ENCODE assay signal across 35 cellular contexts in the genomic region with DNA sequence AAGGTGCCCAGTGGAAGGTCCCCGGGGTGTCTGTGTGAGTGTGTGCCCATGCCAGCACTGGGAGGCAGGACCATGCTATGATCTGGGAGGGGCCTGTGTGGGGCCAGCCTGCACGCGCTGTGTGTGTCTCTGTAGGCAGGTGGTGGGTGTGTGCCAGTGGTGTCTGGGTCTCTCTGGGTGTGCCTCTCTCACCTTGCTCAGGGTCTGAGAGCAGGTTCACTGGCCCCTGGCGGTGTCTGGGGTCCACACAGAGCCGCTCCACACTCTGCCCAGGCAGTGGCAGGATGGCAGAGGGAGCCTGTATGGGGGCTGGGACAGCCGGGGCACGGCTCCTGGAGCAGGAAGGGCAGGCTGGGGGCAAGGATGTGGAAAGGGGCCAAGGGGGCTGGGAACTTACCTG. TPM values are rescaled to one million over a fixed set of nuclear protein-coding genes. Genes with fewer than 3 reads are reported as not detected.
"Had no signal": no experiment of that assay in that cellular context is flagged by ENCODE, and none has a peak within 500 bp of the region (broad histone marks: within the 10 kb centered on the region; RNA-seq: fewer than 3 reads in every experiment).

No MANE protein-coding gene starts in this region.

- H3K27me3 Mint-ChIP-seq: central memory CD8-positive, alpha-beta T cell; naive thymus-derived CD8-positive, alpha-beta T cell; progenitor cell of endocrine pancreas; stimulated activated naive B cell treated with anti-CD40 and anti-IgM and Interleukin-4, amounts not matched to agents 10 μg/mL and 1 μg/mL and 100 μg/mL, for 72 hours; type B pancreatic cell had no signal

- ATAC-seq: foreskin keratinocyte; left cardiac atrium; lower lobe of right lung; naive thymus-derived CD8-positive, alpha-beta T cell; sciatic nerve; stimulated activated naive B cell treated with anti-CD40 and anti-IgM and Interleukin-4, amounts not matched to agents 10 μg/mL and 1 μg/mL and 100 μg/mL, for 72 hours had no signal

- H3K9me3 ChIP-seq: esophagus muscularis mucosa, heart right ventricle, left ventricle myocardium inferior, lower lobe of right lung, neutrophil, stomach, tibial artery had no signal

- H3K4me3 ChIP-seq: esophagus muscularis mucosa, heart right ventricle, left ventricle myocardium inferior, lower lobe of right lung, smooth muscle cell, stomach, tibial artery had no signal

- H3K4me1 Mint-ChIP-seq: central memory CD8-positive, alpha-beta T cell; naive thymus-derived CD8-positive, alpha-beta T cell; stimulated activated naive B cell treated with anti-CD40 and anti-IgM and Interleukin-4, amounts not matched to agents 10 μg/mL and 1 μg/mL and 100 μg/mL, for 72 hours had no signal

- H3K4me1 ChIP-seq: esophagus muscularis mucosa, foreskin keratinocyte, heart right ventricle, left ventricle myocardium inferior, lower lobe of right lung, parathyroid adenoma, stomach, tibial artery had no signal

- H3K9ac ChIP-seq: parathyroid adenoma had no signal

- H3K27me3 ChIP-seq: esophagus muscularis mucosa, heart right ventricle, neutrophil, stomach, tibial artery had no signal

- H3K9me3 Mint-ChIP-seq: central memory CD8-positive, alpha-beta T cell; endodermal cell; naive thymus-derived CD8-positive, alpha-beta T cell; nephron progenitor cell; stimulated activated naive B cell treated with anti-CD40 and anti-IgM and Interleukin-4, amounts not matched to agents 10 μg/mL and 1 μg/mL and 100 μg/mL, for 72 hours; type B pancreatic cell had no signal

- H3K36me3 Mint-ChIP-seq: naive thymus-derived CD8-positive, alpha-beta T cell; type B pancreatic cell had no signal

- DNase-seq: cortex of kidney; effector CD4-positive, alpha-beta T cell; endodermal cell; foreskin keratinocyte; glutamatergic neuron; heart right ventricle; hippocampal formation; left cardiac atrium; left ventricle myocardium inferior; lower lobe of right lung; naive thymus-derived CD8-positive, alpha-beta T cell; nephron progenitor cell; stimulated activated CD4-positive, alpha-beta T cell treated with anti-CD3 and anti-CD28 coated beads, Interleukin-12 subunit alpha, Interleukin-12 subunit beta, amount 100 ng/mL, for 4 hours; stimulated activated CD4-positive, alpha-beta T cell treated with anti-CD3 and anti-CD28 coated beads, Interleukin-2, amount 100 ng/mL, for 24 hours; stimulated activated CD4-positive, alpha-beta T cell treated with anti-CD3 and anti-CD28 coated beads, Interleukin-4, amount 100 ng/mL, for 24 hours; stimulated activated naive B cell treated with anti-CD40 and anti-IgM and Interleukin-4, amounts not matched to agents 10 μg/mL and 1 μg/mL and 100 μg/mL, for 72 hours; stomach; tibial artery had no signal

- H3K27ac Mint-ChIP-seq: endodermal cell; progenitor cell of endocrine pancreas; stimulated activated naive B cell treated with anti-CD40 and anti-IgM and Interleukin-4, amounts not matched to agents 10 μg/mL and 1 μg/mL and 100 μg/mL, for 72 hours; type B pancreatic cell had no signal

- H3K27ac ChIP-seq: epithelial cell of prostate, esophagus muscularis mucosa, foreskin keratinocyte, heart right ventricle, left ventricle myocardium inferior, lower lobe of right lung, neutrophil, parathyroid adenoma, stomach, tibial artery had no signal

- H3K4me3 Mint-ChIP-seq: central memory CD8-positive, alpha-beta T cell; endodermal cell; naive thymus-derived CD8-positive, alpha-beta T cell; nephron progenitor cell; stimulated activated naive B cell treated with anti-CD40 and anti-IgM and Interleukin-4, amounts not matched to agents 10 μg/mL and 1 μg/mL and 100 μg/mL, for 72 hours; type B pancreatic cell had no signal

- H3K4me2 ChIP-seq: smooth muscle cell had no signal

RNA-seq across cellular contexts. Expression of gene MUSTN1, which starts 17.0 kb away (rescaled TPM):
- total RNA-seq: dermis microvascular lymphatic vessel endothelial cell, fibroblast of lung, kidney epithelial cell, progenitor cell of endocrine pancreas had no signal

RNA-seq across cellular contexts. Expression of gene ITIH3, which starts 23.3 kb away (rescaled TPM):
- total RNA-seq: endodermal cell; foreskin keratinocyte; kidney epithelial cell; myocyte; naive thymus-derived CD8-positive, alpha-beta T cell; smooth muscle cell; temporal lobe had no signal
- polyA plus RNA-seq: foreskin keratinocyte, smooth muscle cell had no signal

RNA-seq across cellular contexts. Expression of gene ITIH1, which starts 40.5 kb away (rescaled TPM):
- total RNA-seq: dermis microvascular lymphatic vessel endothelial cell; endodermal cell; esophagus muscularis mucosa; fibroblast of lung; foreskin keratinocyte; heart right ventricle; kidney epithelial cell; left cardiac atrium; left ventricle myocardium inferior; lower lobe of right lung; mesenteric fat pad; myocyte; naive thymus-derived CD8-positive, alpha-beta T cell; osteoblast; sciatic nerve; smooth muscle cell; stomach; temporal lobe; urinary bladder had no signal
- polyA plus RNA-seq: fibroblast of lung; foreskin keratinocyte; naive thymus-derived CD8-positive, alpha-beta T cell; smooth muscle cell had no signal
